9 cellular contexts compared by ENCODE assay signal in the genomic region with DNA sequence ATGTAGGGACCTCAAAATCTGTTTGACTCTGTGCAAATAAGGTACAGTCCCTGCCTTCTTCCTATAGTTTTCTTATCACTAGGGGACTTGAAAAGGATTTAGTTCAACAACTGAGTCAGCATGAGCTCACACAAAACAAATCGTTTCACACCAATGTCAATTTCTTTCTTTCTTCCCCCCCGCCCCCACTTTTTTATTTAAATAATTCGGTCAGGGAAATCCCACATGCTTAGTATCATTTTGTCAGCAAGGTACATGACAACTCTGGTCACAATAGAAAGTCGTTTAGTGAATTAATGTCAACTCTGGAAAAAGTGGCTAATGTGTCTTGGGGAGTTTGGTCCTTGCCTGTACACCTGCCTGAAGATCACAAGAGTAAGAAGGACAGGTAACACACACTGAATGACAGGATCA.
DNase-seq lines count a peak whose midpoint lies in the region; ATAC-seq and TF ChIP-seq lines count a peak whose summit lies in the region.
"Had no signal": no experiment of that assay in that cellular context is flagged by ENCODE, and none has a peak within 500 bp of the region (broad histone marks: within the 10 kb centered on the region; RNA-seq: fewer than 3 reads in every experiment).

No MANE protein-coding gene starts in this region.

- H3K27me3 Mint-ChIP-seq in CD4-positive, CD25-positive, alpha-beta regulatory T cell = no peaks in the 10 kb centered on the region

- no peaks in the 10 kb centered on the region for H3K27me3 ChIP-seq in CD4-positive, CD25-positive, alpha-beta regulatory T cell (ENCODE audit: control insufficient read depth, insufficient read depth, low read length)
- H3K27me3 ChIP-seq in ovary (no peaks in the 10 kb centered on the region), aorta (ENCODE audit: control insufficient read depth in 1 of 2, insufficient read depth in 2 of 2, low read length in 1 of 2) (no peaks in the 10 kb centered on the region)

- no peak overlapping the region for H3K4me3 Mint-ChIP-seq in CD4-positive, CD25-positive, alpha-beta regulatory T cell

- peak in 1 of 3 donors; percentile 66 for DNase-seq in CD4-positive, CD25-positive, alpha-beta regulatory T cell
- DNase-seq in activated naive CD8-positive, alpha-beta T cell treated with anti-CD3 and anti-CD28 coated beads, Interleukin-2, amount 50 U/mL, for 16 hours (ENCODE audit: low read depth, low spot score) = peak; percentile 13
- DNase-seq in ovary (no peak), SIG-M5 treated with dmso at 0.1 percent for 504 hours (lab: John Stamatoyannopoulos, UW; ENCODE audit: unreplicated experiment) (no peak), aorta (no peak), 8988T (no peak)

- no peak for ATAC-seq in CD4-positive, CD25-positive, alpha-beta regulatory T cell (ENCODE audit: low read depth in 2 of 2)
- ATAC-seq in GM18868 (IDR thresholded peaks at IDR 0.05; ENCODE audit: unreplicated experiment) (peak; percentile 26), HG02981 (IDR thresholded peaks at IDR 0.05; ENCODE audit: unreplicated experiment) (peak; percentile 31), aorta (ENCODE audit: low FRiP score) (no peak)

- H3K36me3 Mint-ChIP-seq in CD4-positive, CD25-positive, alpha-beta regulatory T cell = peaks cover 6% of the 10 kb centered on the region

- no peak overlapping the region for H3K27ac Mint-ChIP-seq in CD4-positive, CD25-positive, alpha-beta regulatory T cell

- no peak for TF ChIP-seq POLR2A in ovary (IDR thresholded peaks at IDR 0.05)

- peaks cover 9% of the 10 kb centered on the region for H3K4me1 ChIP-seq in CD4-positive, CD25-positive, alpha-beta regulatory T cell (ENCODE audit: control insufficient read depth, insufficient read depth, low read length, poor library complexity, severe bottlenecking)
- peaks cover 8% of the 10 kb centered on the region for H3K4me1 ChIP-seq in ovary (ENCODE audit: insufficient read depth)
- peaks cover 0 to 3% of the 10 kb centered on the region in 2 donors for H3K4me1 ChIP-seq in aorta (ENCODE audit: control insufficient read depth in 1 of 2, insufficient read depth in 2 of 2, low read length in 2 of 2)

- intact Hi-C loops in ovary (cut with DNase I) = no loop called here
- intact Hi-C loops in aorta (cut with DNase I) = no loop called here

- H3K27ac ChIP-seq in CD4-positive, CD25-positive, alpha-beta regulatory T cell (ENCODE audit: insufficient read depth, low read length, poor library complexity, severe bottlenecking) = no peak overlapping the region
- H3K27ac ChIP-seq in ovary = no peak overlapping the region
- no peak overlapping the region for H3K27ac ChIP-seq in aorta (ENCODE audit: low read depth in 1 of 2, low read length in 2 of 2)
- H3K27ac ChIP-seq: epithelial cell of prostate had no signal

- H3K4me3 ChIP-seq in CD4-positive, CD25-positive, alpha-beta regulatory T cell (ENCODE audit: low read depth, low read length) = peak overlapping the region; percentile 6
- no peak overlapping the region for H3K4me3 ChIP-seq in ovary
- no peak overlapping the region for H3K4me3 ChIP-seq in aorta (ENCODE audit: low read length in 2 of 2)

- H3K36me3 ChIP-seq in CD4-positive, CD25-positive, alpha-beta regulatory T cell (ENCODE audit: control insufficient read depth, insufficient read depth, low read length) = no peaks in the 10 kb centered on the region
- H3K36me3 ChIP-seq in ovary = no peaks in the 10 kb centered on the region
- H3K36me3 ChIP-seq in aorta (ENCODE audit: control insufficient read depth in 1 of 2, insufficient read depth in 2 of 2, low read length in 1 of 2) = no peaks in the 10 kb centered on the region

- TF ChIP-seq CTCF in ovary (IDR thresholded peaks at IDR 0.05) = no peak

- H3K9me3 Mint-ChIP-seq in CD4-positive, CD25-positive, alpha-beta regulatory T cell = peaks cover 0 to 2% (median 0%) of the 10 kb centered on the region in 7 donors

- no peaks in the 10 kb centered on the region for H3K9me3 ChIP-seq in CD4-positive, CD25-positive, alpha-beta regulatory T cell (ENCODE audit: control insufficient read depth in 2 of 2, low read length in 2 of 2)
- no peaks in the 10 kb centered on the region for H3K9me3 ChIP-seq in ovary
- no peaks in the 10 kb centered on the region for H3K9me3 ChIP-seq in aorta (ENCODE audit: control insufficient read depth, low read length)

- H3K4me1 Mint-ChIP-seq in CD4-positive, CD25-positive, alpha-beta regulatory T cell = peaks cover 13 to 20% (median 18%) of the 10 kb centered on the region in 4 donors

- TF ChIP-seq EP300 in ovary (IDR thresholded peaks at IDR 0.05) = no peak

- 76 to 87% (median 84%) methylated on average over 4 of the region's 4 CpGs for WGBS in ovary, 3 donors
- 73 to 74% methylated on average over 4 of the region's 4 CpGs for WGBS in aorta, 2 donors

Comparison
In these comparisons a context has a peak if more than half of its experiments do, and no peak if none do; other contexts are left out.
1. ATAC-seq: peak in GM18868 (single experiment) and HG02981 (single experiment); none in CD4-positive, CD25-positive, alpha-beta regulatory T cell (0 of 2) and aorta (single experiment).